ENCODE assay signal across 15 cellular contexts in the genomic region with DNA sequence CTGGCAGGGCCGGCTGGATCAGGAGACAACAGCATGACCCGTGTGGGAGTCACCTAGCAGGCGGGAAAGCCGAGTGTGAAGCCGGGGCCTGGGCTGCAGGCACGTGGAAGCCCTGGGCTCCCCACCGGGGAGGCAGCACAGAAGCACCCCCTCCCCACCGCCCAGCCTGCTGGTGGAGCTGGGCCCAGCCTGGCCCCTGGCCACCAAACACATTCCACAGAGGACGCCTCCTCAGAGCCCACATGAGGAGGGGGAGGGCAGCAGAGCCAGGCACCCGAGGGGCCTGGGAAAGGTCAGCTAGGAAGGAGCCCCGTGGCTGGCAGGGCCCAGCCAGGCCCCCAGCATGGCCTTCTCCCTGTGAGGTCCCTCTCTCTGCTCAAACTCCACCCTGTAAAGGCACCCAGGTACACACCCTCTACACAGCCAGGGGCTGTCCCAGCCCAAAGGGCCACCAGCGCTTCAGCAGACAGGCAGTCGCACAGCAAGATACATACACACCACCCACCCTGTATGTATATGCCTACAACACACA. TPM values are rescaled to one million over a fixed set of nuclear protein-coding genes. Genes with fewer than 3 reads are reported as not detected.
DNase-seq lines count a peak whose midpoint lies in the region; ATAC-seq and TF ChIP-seq lines count a peak whose summit lies in the region.
"Had no signal": no experiment of that assay in that cellular context is flagged by ENCODE, and none has a peak within 500 bp of the region (broad histone marks: within the 10 kb centered on the region; RNA-seq: fewer than 3 reads in every experiment).

No MANE protein-coding gene starts in this region.

- peak overlapping the region; percentile 78 for H3K4me3 ChIP-seq in Loucy (ENCODE audit: low read length, poor library complexity, severe bottlenecking)

- no peak for TF ChIP-seq POLR2A in GM18505 (IDR thresholded peaks at IDR 0.05; ENCODE audit: borderline replicate concordance, extremely low read depth, insufficient read depth, insufficient read length)

- H3K4me1 ChIP-seq in Loucy (ENCODE audit: insufficient read depth, low read length, poor library complexity, severe bottlenecking): peaks cover 42% of the 10 kb centered on the region
- H3K4me1 ChIP-seq: BE2C had no signal

- peak overlapping the region; percentile 96 for H3K4me2 ChIP-seq in Loucy (ENCODE audit: low read depth, low read length, poor library complexity, severe bottlenecking)

- no peaks in the 10 kb centered on the region for H3K27me3 ChIP-seq in Loucy (ENCODE audit: insufficient read depth, low read length, poor library complexity, severe bottlenecking)
- H3K27me3 ChIP-seq: BE2C had no signal

- H2AFZ ChIP-seq in Loucy (ENCODE audit: low read length): no peak overlapping the region

- DNase-seq in medulla oblongata (ENCODE audit: extremely low spot score): peak; percentile 75
- DNase-seq in superior temporal gyrus (ENCODE audit: extremely low spot score): peak; percentile 49
- DNase-seq in NCI-H2107 treated with DMSO at 0.1 percent for 48 hours (lab: John Stamatoyannopoulos, UW; ENCODE audit: unreplicated experiment): no peak
- DNase-seq: activated CD8-positive, alpha-beta memory T cell treated with anti-CD3 and anti-CD28 coated beads, Interleukin-2, amount 50 U/mL, for 48 hours; BE2C; naive B cell; NCI-H1694 treated with DMSO at 0.1 percent for 48 hours; T-helper 2 cell had no signal

- H3F3A ChIP-seq in Loucy (ENCODE audit: low read depth): no peaks in the 10 kb centered on the region

- no peaks in the 10 kb centered on the region for H3K9me3 ChIP-seq in Loucy (ENCODE audit: insufficient read depth, low read depth, low read length)
- H3K9me3 ChIP-seq: BE2C had no signal

- H4K20me1 ChIP-seq in Loucy (ENCODE audit: insufficient read depth, low read length, poor library complexity, severe bottlenecking): peaks cover 30% of the 10 kb centered on the region

- H3K79me2 ChIP-seq in Loucy (ENCODE audit: insufficient read depth, low read length): peaks cover 81% of the 10 kb centered on the region

- no peak for TF ChIP-seq CTCF in Loucy (conservative IDR thresholded peaks at IDR 0.05; ENCODE audit: low read length)

- ATAC-seq in esophagus mucosa: peak; percentile 7
- ATAC-seq in GM19452 (IDR thresholded peaks at IDR 0.05; ENCODE audit: unreplicated experiment): no peak
- ATAC-seq in GM18505 (IDR thresholded peaks at IDR 0.05; ENCODE audit: unreplicated experiment): no peak
- ATAC-seq in GM21576 (IDR thresholded peaks at IDR 0.05; ENCODE audit: unreplicated experiment): no peak

- H3K36me3 ChIP-seq in Loucy (ENCODE audit: insufficient read depth, low read length): peaks cover 6% of the 10 kb centered on the region; the same call in 1 of the 2 replicates
- H3K36me3 ChIP-seq: BE2C had no signal

- peak overlapping the region; percentile 82 for H3K9ac ChIP-seq in Loucy (ENCODE audit: low read depth, low read length, poor library complexity, severe bottlenecking)

- H3K9me2 ChIP-seq in Loucy (replicated peaks; ENCODE audit: low read depth, low read length): no peaks in the 10 kb centered on the region

RNA-seq across cellular contexts. Expression of gene PLXNB1, which starts 4.5 kb away (rescaled TPM):
- total RNA-seq in esophagus mucosa: 62.0 TPM

RNA-seq across cellular contexts. Expression of gene CCDC51, which starts 14.6 kb away (rescaled TPM):
- total RNA-seq in esophagus mucosa: 15.3 TPM

RNA-seq across cellular contexts. Expression of gene TMA7, which starts 14.7 kb away (rescaled TPM):
- 244 TPM for total RNA-seq in esophagus mucosa

RNA-seq across cellular contexts. Expression of gene ATRIP, which starts 21.2 kb away (rescaled TPM):
- total RNA-seq in esophagus mucosa: 6.3 TPM

RNA-seq across cellular contexts. Expression of gene FBXW12, which starts 53.3 kb away (rescaled TPM):
- total RNA-seq in esophagus mucosa: not detected
- total RNA-seq: glomerular endothelial cell, HT1080 had no signal
